9 cellular contexts compared by ENCODE assay signal in genomic region chr9:21560281-21560745, GRCh38.
A peak's percentile ranks its signal among the peaks of the same experiment; 100 is the strongest.
DNase-seq lines count a peak whose midpoint lies in the region; ATAC-seq and TF ChIP-seq lines count a peak whose summit lies in the region.
"Had no signal": no experiment of that assay in that cellular context is flagged by ENCODE, and none has a peak within 500 bp of the region (broad histone marks: within the 10 kb centered on the region; RNA-seq: fewer than 3 reads in every experiment).

No MANE protein-coding gene starts in this region.

- H3K36me3 ChIP-seq in sigmoid colon = no peaks in the 10 kb centered on the region

- TF ChIP-seq POLR2A in sigmoid colon (IDR thresholded peaks at IDR 0.05) = no peak

- TF ChIP-seq EP300 in sigmoid colon (IDR thresholded peaks at IDR 0.05) = no peak

- POLR2A ChIA-PET in activated B cell treated with CpG ODN at 0.5 μM for 24 hours (lab: Charles Lee) = no interaction called here

- WGBS in sigmoid colon, 2 donors = 41 to 46% methylated on average over 12 of the region's 12 CpGs

- H3K27ac Mint-ChIP-seq in activated B cell treated with CpG ODN at 0.5 μM for 24 hours = no peak overlapping the region

- CTCF ChIA-PET in activated B cell treated with CpG ODN at 0.5 μM for 24 hours (lab: Charles Lee) = no interaction called here

- H3K4me3 ChIP-seq in fibroblast of the aortic adventitia (ENCODE audit: low read depth, low read length) (peak overlapping the region; percentile 79), sigmoid colon (peak overlapping the region in 3 of 4 donors; percentile 44 to 62 (median 48))

- peak overlapping the region; percentile 56 for H3K4me3 Mint-ChIP-seq in activated B cell treated with CpG ODN at 0.5 μM for 24 hours

- DNase-seq in GM20000 (ENCODE audit: low spot score) = peak; percentile 9
- no peak for DNase-seq in activated B cell treated with CpG ODN at 0.5 μM for 24 hours
- no peak for DNase-seq in fibroblast of the aortic adventitia (ENCODE audit: low read depth)
- DNase-seq in sigmoid colon = no peak
- no peak for DNase-seq in hypothalamus (lab: John Stamatoyannopoulos, UW)
- DNase-seq: NCI-H510A had no signal

- H3K4me1 Mint-ChIP-seq in activated B cell treated with CpG ODN at 0.5 μM for 24 hours = peaks cover 13% of the 10 kb centered on the region

- H3K9me3 ChIP-seq in sigmoid colon = no peaks in the 10 kb centered on the region

- ATAC-seq in activated B cell treated with CpG ODN at 0.5 μM for 24 hours (ENCODE audit: low read depth) (no peak), GM19324 (IDR thresholded peaks at IDR 0.05; ENCODE audit: low FRiP score, unreplicated experiment) (no peak), GM18861 (IDR thresholded peaks at IDR 0.05; ENCODE audit: unreplicated experiment) (no peak), HG03565 (IDR thresholded peaks at IDR 0.05; ENCODE audit: unreplicated experiment) (no peak)

- intact Hi-C loops in activated B cell treated with CpG ODN at 0.5 μM for 24 hours (cut with micrococcal nuclease) = no loop called here
- intact Hi-C loops in sigmoid colon (cut with DNase I) = no loop called here

- no peak overlapping the region for H3K27ac ChIP-seq in sigmoid colon

- H3K9me3 Mint-ChIP-seq in activated B cell treated with CpG ODN at 0.5 μM for 24 hours = no peaks in the 10 kb centered on the region

- TF ChIP-seq CTCF in GM20000 (IDR thresholded peaks at IDR 0.05; ENCODE audit: extremely low read depth, missing control alignments) = no peak
- TF ChIP-seq CTCF in activated B cell treated with CpG ODN at 0.5 μM for 24 hours (IDR thresholded peaks at IDR 0.05) = no peak
- TF ChIP-seq CTCF in fibroblast of the aortic adventitia (IDR thresholded peaks at IDR 0.05; ENCODE audit: insufficient read depth, low read length) = no peak
- TF ChIP-seq CTCF in sigmoid colon (IDR thresholded peaks at IDR 0.05) = no peak

- peaks cover 0 to 17% (median 14%) of the 10 kb centered on the region in 4 donors for H3K4me1 ChIP-seq in sigmoid colon

- no peaks in the 10 kb centered on the region for H3K36me3 Mint-ChIP-seq in activated B cell treated with CpG ODN at 0.5 μM for 24 hours (ENCODE audit: low read depth)

- peaks cover 15 to 58% (median 44%) of the 10 kb centered on the region in 3 donors for H3K27me3 ChIP-seq in sigmoid colon

- peaks cover 30% of the 10 kb centered on the region for H3K27me3 Mint-ChIP-seq in activated B cell treated with CpG ODN at 0.5 μM for 24 hours
